Comparison of ENCODE assay signal across 2 cellular contexts in the genomic region with DNA sequence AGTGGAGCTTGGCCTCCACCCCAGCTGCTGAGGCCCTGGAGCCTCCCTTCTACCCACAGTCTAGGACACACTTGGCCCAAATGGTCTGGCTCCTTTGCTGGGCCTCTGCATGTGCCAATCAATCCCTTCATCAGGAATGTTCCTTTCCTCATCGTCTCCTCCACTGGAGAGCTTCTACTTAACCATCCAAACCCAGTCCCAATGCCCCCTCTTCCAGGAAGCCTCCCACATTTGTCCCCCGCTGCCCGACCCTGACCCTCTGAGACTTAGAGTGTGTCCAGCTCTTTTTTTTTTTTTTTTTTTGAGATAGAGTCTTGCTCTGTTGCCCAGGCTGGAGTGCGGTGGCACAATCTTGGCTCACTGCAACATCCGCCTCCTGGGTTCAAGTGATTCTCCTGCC.
TF ChIP-seq lines count a peak whose summit lies in the region.

No MANE protein-coding gene starts in this region.

TF ChIP-seq in WTC11, 78 proteins besides CTCF, POLR2A, EP300 and RAD21 (continues in another document):
- TF ChIP-seq ZNF317 (CRISPR knock-in tag; IDR thresholded peaks at IDR 0.05; ENCODE audit: borderline replicate concordance, low read depth) (no peak), PRRX2 (CRISPR knock-in tag; IDR thresholded peaks at IDR 0.05) (no peak), ZNF671 (CRISPR knock-in tag; IDR thresholded peaks at IDR 0.05) (no peak), FOXJ3 (CRISPR knock-in tag; IDR thresholded peaks at IDR 0.05; ENCODE audit: borderline replicate concordance) (no peak), CREB1 (CRISPR knock-in tag; IDR thresholded peaks at IDR 0.05) (no peak), FOXK1 (CRISPR knock-in tag; IDR thresholded peaks at IDR 0.05) (no peak), SP1 (CRISPR knock-in tag; conservative IDR thresholded peaks at IDR 0.05) (no peak), ZNF416 (CRISPR knock-in tag; IDR thresholded peaks at IDR 0.05) (no peak), ZNF232 (CRISPR knock-in tag; IDR thresholded peaks at IDR 0.05) (no peak), NFYB (CRISPR knock-in tag; conservative IDR thresholded peaks at IDR 0.05; ENCODE audit: low read depth) (no peak)
- TF ChIP-seq, protein P1, sequence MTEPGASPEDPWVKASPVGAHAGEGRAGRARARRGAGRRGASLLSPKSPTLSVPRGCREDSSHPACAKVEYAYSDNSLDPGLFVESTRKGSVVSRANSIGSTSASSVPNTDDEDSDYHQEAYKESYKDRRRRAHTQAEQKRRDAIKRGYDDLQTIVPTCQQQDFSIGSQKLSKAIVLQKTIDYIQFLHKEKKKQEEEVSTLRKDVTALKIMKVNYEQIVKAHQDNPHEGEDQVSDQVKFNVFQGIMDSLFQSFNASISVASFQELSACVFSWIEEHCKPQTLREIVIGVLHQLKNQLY (CRISPR knock-in tag; IDR thresholded peaks at IDR 0.05) = no peak
- TF ChIP-seq, protein P2, sequence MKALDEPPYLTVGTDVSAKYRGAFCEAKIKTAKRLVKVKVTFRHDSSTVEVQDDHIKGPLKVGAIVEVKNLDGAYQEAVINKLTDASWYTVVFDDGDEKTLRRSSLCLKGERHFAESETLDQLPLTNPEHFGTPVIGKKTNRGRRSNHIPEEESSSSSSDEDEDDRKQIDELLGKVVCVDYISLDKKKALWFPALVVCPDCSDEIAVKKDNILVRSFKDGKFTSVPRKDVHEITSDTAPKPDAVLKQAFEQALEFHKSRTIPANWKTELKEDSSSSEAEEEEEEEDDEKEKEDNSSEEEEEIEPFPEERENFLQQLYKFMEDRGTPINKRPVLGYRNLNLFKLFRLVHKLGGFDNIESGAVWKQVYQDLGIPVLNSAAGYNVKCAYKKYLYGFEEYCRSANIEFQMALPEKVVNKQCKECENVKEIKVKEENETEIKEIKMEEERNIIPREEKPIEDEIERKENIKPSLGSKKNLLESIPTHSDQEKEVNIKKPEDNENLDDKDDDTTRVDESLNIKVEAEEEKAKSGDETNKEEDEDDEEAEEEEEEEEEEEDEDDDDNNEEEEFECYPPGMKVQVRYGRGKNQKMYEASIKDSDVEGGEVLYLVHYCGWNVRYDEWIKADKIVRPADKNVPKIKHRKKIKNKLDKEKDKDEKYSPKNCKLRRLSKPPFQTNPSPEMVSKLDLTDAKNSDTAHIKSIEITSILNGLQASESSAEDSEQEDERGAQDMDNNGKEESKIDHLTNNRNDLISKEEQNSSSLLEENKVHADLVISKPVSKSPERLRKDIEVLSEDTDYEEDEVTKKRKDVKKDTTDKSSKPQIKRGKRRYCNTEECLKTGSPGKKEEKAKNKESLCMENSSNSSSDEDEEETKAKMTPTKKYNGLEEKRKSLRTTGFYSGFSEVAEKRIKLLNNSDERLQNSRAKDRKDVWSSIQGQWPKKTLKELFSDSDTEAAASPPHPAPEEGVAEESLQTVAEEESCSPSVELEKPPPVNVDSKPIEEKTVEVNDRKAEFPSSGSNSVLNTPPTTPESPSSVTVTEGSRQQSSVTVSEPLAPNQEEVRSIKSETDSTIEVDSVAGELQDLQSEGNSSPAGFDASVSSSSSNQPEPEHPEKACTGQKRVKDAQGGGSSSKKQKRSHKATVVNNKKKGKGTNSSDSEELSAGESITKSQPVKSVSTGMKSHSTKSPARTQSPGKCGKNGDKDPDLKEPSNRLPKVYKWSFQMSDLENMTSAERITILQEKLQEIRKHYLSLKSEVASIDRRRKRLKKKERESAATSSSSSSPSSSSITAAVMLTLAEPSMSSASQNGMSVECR (CRISPR knock-in tag; IDR thresholded peaks at IDR 0.05; ENCODE audit: borderline replicate concordance) = no peak
- TF ChIP-seq, protein P3, sequence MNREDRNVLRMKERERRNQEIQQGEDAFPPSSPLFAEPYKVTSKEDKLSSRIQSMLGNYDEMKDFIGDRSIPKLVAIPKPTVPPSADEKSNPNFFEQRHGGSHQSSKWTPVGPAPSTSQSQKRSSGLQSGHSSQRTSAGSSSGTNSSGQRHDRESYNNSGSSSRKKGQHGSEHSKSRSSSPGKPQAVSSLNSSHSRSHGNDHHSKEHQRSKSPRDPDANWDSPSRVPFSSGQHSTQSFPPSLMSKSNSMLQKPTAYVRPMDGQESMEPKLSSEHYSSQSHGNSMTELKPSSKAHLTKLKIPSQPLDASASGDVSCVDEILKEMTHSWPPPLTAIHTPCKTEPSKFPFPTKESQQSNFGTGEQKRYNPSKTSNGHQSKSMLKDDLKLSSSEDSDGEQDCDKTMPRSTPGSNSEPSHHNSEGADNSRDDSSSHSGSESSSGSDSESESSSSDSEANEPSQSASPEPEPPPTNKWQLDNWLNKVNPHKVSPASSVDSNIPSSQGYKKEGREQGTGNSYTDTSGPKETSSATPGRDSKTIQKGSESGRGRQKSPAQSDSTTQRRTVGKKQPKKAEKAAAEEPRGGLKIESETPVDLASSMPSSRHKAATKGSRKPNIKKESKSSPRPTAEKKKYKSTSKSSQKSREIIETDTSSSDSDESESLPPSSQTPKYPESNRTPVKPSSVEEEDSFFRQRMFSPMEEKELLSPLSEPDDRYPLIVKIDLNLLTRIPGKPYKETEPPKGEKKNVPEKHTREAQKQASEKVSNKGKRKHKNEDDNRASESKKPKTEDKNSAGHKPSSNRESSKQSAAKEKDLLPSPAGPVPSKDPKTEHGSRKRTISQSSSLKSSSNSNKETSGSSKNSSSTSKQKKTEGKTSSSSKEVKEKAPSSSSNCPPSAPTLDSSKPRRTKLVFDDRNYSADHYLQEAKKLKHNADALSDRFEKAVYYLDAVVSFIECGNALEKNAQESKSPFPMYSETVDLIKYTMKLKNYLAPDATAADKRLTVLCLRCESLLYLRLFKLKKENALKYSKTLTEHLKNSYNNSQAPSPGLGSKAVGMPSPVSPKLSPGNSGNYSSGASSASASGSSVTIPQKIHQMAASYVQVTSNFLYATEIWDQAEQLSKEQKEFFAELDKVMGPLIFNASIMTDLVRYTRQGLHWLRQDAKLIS (CRISPR knock-in tag; IDR thresholded peaks at IDR 0.05; ENCODE audit: borderline replicate concordance) = no peak
- TF ChIP-seq, protein P4, sequence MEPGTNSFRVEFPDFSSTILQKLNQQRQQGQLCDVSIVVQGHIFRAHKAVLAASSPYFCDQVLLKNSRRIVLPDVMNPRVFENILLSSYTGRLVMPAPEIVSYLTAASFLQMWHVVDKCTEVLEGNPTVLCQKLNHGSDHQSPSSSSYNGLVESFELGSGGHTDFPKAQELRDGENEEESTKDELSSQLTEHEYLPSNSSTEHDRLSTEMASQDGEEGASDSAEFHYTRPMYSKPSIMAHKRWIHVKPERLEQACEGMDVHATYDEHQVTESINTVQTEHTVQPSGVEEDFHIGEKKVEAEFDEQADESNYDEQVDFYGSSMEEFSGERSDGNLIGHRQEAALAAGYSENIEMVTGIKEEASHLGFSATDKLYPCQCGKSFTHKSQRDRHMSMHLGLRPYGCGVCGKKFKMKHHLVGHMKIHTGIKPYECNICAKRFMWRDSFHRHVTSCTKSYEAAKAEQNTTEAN (CRISPR knock-in tag; IDR thresholded peaks at IDR 0.05) = no peak
- TF ChIP-seq, protein P5, sequence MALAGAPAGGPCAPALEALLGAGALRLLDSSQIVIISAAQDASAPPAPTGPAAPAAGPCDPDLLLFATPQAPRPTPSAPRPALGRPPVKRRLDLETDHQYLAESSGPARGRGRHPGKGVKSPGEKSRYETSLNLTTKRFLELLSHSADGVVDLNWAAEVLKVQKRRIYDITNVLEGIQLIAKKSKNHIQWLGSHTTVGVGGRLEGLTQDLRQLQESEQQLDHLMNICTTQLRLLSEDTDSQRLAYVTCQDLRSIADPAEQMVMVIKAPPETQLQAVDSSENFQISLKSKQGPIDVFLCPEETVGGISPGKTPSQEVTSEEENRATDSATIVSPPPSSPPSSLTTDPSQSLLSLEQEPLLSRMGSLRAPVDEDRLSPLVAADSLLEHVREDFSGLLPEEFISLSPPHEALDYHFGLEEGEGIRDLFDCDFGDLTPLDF (CRISPR knock-in tag; IDR thresholded peaks at IDR 0.05) = no peak

TF ChIP-seq in GM12891, 5 proteins besides CTCF, POLR2A, EP300 and RAD21:
- no peak for TF ChIP-seq TAF1 (IDR thresholded peaks at IDR 0.05; ENCODE audit: low read depth, low read length)
- no peak for TF ChIP-seq POLR2AphosphoS5 (IDR thresholded peaks at IDR 0.05; ENCODE audit: low read depth, low read length)
- TF ChIP-seq POU2F2 (IDR thresholded peaks at IDR 0.05; ENCODE audit: low read depth, low read length) = no peak
- no peak for TF ChIP-seq SPI1 (IDR thresholded peaks at IDR 0.05; ENCODE audit: low read depth, low read length)
- no peak for TF ChIP-seq PAX5 (IDR thresholded peaks at IDR 0.05; ENCODE audit: insufficient read depth, low read length, severe bottlenecking)
